In genomic region chr3:19425825-19426224, GRCh38 we compare ENCODE assay signal across 20 cellular contexts.
DNase-seq lines count a peak whose midpoint lies in the region; ATAC-seq and TF ChIP-seq lines count a peak whose summit lies in the region.
"Had no signal": no experiment of that assay in that cellular context is flagged by ENCODE, and none has a peak within 500 bp of the region (broad histone marks: within the 10 kb centered on the region; RNA-seq: fewer than 3 reads in every experiment).

No MANE protein-coding gene starts in this region.

- H4K20me1 ChIP-seq in Loucy (ENCODE audit: insufficient read depth, low read length, poor library complexity, severe bottlenecking), result no peaks in the 10 kb centered on the region
- H4K20me1 ChIP-seq: BLaER1 treated with 17β-estradiol and CSF1 and Interleukin-3, amounts not matched to agents 10 nM and 100 nM had no signal

- H3K4me3 ChIP-seq in heart right ventricle (no peak overlapping the region), right cardiac atrium (ENCODE audit: low read length) (no peak overlapping the region), Loucy (ENCODE audit: low read length, poor library complexity, severe bottlenecking) (no peak overlapping the region), coronary artery (no peak overlapping the region), thoracic aorta (no peak overlapping the region)
- no peak overlapping the region for H3K4me3 ChIP-seq in CD8-positive, alpha-beta T cell (ENCODE audit: low read depth, low read length)
- H3K4me3 ChIP-seq: BLaER1 treated with 17β-estradiol and CSF1 and Interleukin-3, amounts not matched to agents 10 nM and 100 nM had no signal

- intact Hi-C loops in heart right ventricle (cut with DNase I) (no loop called here), right cardiac atrium (cut with DNase I) (no loop called here)
- intact Hi-C loops in CD8-positive, alpha-beta T cell (cut with DNase I, micrococcal nuclease), result loop anchor here in 1 of 2 experiments (5.0 kb wide), 1 partner anchor 389 kb away; no protein-coding TSS in a partner anchor

- WGBS in heart right ventricle, 2 donors, result 69 to 80% methylated on average over 1 of the region's 1 CpG
- WGBS in right cardiac atrium, result 60% methylated on average over 1 of the region's 1 CpG

- H3K9me3 ChIP-seq in heart right ventricle (peaks cover 0 to 1% (median 0%) of the 10 kb centered on the region in 11 donors), right cardiac atrium (ENCODE audit: control insufficient read depth, low read length) (no peaks in the 10 kb centered on the region), Loucy (ENCODE audit: insufficient read depth, low read depth, low read length) (no peaks in the 10 kb centered on the region), thoracic aorta (no peaks in the 10 kb centered on the region)
- H3K9me3 ChIP-seq in CD8-positive, alpha-beta T cell (ENCODE audit: low read length), result no peaks in the 10 kb centered on the region
- H3K9me3 ChIP-seq: BE2C; BLaER1 treated with 17β-estradiol and CSF1 and Interleukin-3, amounts not matched to agents 10 nM and 100 nM had no signal

- H3F3A ChIP-seq in Loucy (ENCODE audit: low read depth), result no peaks in the 10 kb centered on the region

- H3K9me3 Mint-ChIP-seq in CD8-positive, alpha-beta T cell, result no peaks in the 10 kb centered on the region
- H3K9me3 Mint-ChIP-seq: CD4-positive, alpha-beta T cell had no signal

- H3K9ac ChIP-seq in Loucy (ENCODE audit: low read depth, low read length, poor library complexity, severe bottlenecking), result no peak overlapping the region
- H3K9ac ChIP-seq: BLaER1 treated with 17β-estradiol and CSF1 and Interleukin-3, amounts not matched to agents 10 nM and 100 nM had no signal

- H3K4me3 Mint-ChIP-seq in CD8-positive, alpha-beta T cell, result no peak overlapping the region
- H3K4me3 Mint-ChIP-seq: CD14-positive monocyte; CD4-positive, alpha-beta T cell had no signal

- H3K27ac ChIP-seq in heart right ventricle (peak overlapping the region in 3 of 10 donors; percentile 15 to 49 (median 39)), right cardiac atrium (ENCODE audit: low read length) (no peak overlapping the region), coronary artery (peak overlapping the region; percentile 31 to 42), thoracic aorta (peak overlapping the region; percentile 56 to 57)
- no peak overlapping the region for H3K27ac ChIP-seq in CD8-positive, alpha-beta T cell (ENCODE audit: low read depth, low read length)
- H3K27ac ChIP-seq: BLaER1 treated with 17β-estradiol and CSF1 and Interleukin-3, amounts not matched to agents 10 nM and 100 nM had no signal

- H3K4me1 Mint-ChIP-seq in CD8-positive, alpha-beta T cell (ENCODE audit: low read depth), result no peaks in the 10 kb centered on the region
- H3K4me1 Mint-ChIP-seq: CD14-positive monocyte had no signal

- H3K36me3 ChIP-seq in heart right ventricle (no peaks in the 10 kb centered on the region), Loucy (ENCODE audit: insufficient read depth, low read length) (no peaks in the 10 kb centered on the region), thoracic aorta (no peaks in the 10 kb centered on the region)
- H3K36me3 ChIP-seq in CD8-positive, alpha-beta T cell (ENCODE audit: insufficient read depth, low read length), result no peaks in the 10 kb centered on the region
- H3K36me3 ChIP-seq: BE2C; BLaER1 treated with 17β-estradiol and CSF1 and Interleukin-3, amounts not matched to agents 10 nM and 100 nM had no signal

- peak overlapping the region; percentile 38 for H3K4me2 ChIP-seq in Loucy (ENCODE audit: low read depth, low read length, poor library complexity, severe bottlenecking)
- H3K4me2 ChIP-seq: BLaER1 treated with 17β-estradiol and CSF1 and Interleukin-3, amounts not matched to agents 10 nM and 100 nM had no signal

- H3K27me3 Mint-ChIP-seq in CD8-positive, alpha-beta T cell (ENCODE audit: low read depth), result no peaks in the 10 kb centered on the region
- H3K27me3 Mint-ChIP-seq: CD4-positive, alpha-beta T cell had no signal

- no peak overlapping the region for H3K27ac Mint-ChIP-seq in CD8-positive, alpha-beta T cell
- H3K27ac Mint-ChIP-seq: CD14-positive monocyte; CD4-positive, alpha-beta T cell had no signal

- H3K36me3 Mint-ChIP-seq in CD8-positive, alpha-beta T cell, result no peaks in the 10 kb centered on the region
- H3K36me3 Mint-ChIP-seq: CD14-positive monocyte had no signal

- peak overlapping the region; percentile 11; the same call in 1 of the 2 replicates for H2AFZ ChIP-seq in Loucy (ENCODE audit: low read length)

- H3K9me2 ChIP-seq in Loucy (replicated peaks; ENCODE audit: low read depth, low read length), result no peaks in the 10 kb centered on the region

- DNase-seq in heart right ventricle (no peak), right cardiac atrium (no peak), coronary artery (ENCODE audit: low spot score) (no peak), thoracic aorta (ENCODE audit: low spot score) (no peak), NCI-H2029 treated with DMSO at 0.1 percent for 48 hours (lab: John Stamatoyannopoulos, UW) (no peak)
- DNase-seq in CD8-positive, alpha-beta T cell, result no peak
- no peak for DNase-seq in activated CD4-positive, alpha-beta T cell treated with anti-CD3 and anti-CD28 coated beads for 48 hours
- DNase-seq: AML-193; BE2C; Calu3; CD4-positive, alpha-beta T cell; COR-L47; DMS53; DMS79 treated with DMSO at 0.1 percent for 48 hours; GF-D8; H7; HCEC 1CT had no signal

- peak in 5 of 8 donors; percentile 22 to 62 (median 39) for ATAC-seq in heart right ventricle
- no peak for ATAC-seq in right cardiac atrium
- peak; percentile 31 for ATAC-seq in thoracic aorta (ENCODE audit: insufficient number of reproducible peaks, low FRiP score, low read depth)
- no peak for ATAC-seq in CD8-positive, alpha-beta T cell

- no peak for TF ChIP-seq CTCF in heart right ventricle (IDR thresholded peaks at IDR 0.05)
- TF ChIP-seq CTCF in Loucy (conservative IDR thresholded peaks at IDR 0.05; ENCODE audit: low read length), result no peak
- TF ChIP-seq CTCF in coronary artery (IDR thresholded peaks at IDR 0.05), result no peak
- no peak for TF ChIP-seq CTCF in thoracic aorta (IDR thresholded peaks at IDR 0.05)
- no peak for TF ChIP-seq CTCF in CD8-positive, alpha-beta T cell (IDR thresholded peaks at IDR 0.05)

- POLR2A ChIA-PET in CD8-positive, alpha-beta T cell (lab: Charles Lee), result no interaction called here

- no peaks in the 10 kb centered on the region for H3K79me2 ChIP-seq in Loucy (ENCODE audit: insufficient read depth, low read length)

- no peaks in the 10 kb centered on the region for H3K27me3 ChIP-seq in heart right ventricle
- H3K27me3 ChIP-seq in right cardiac atrium (ENCODE audit: control insufficient read depth, insufficient read depth), result no peaks in the 10 kb centered on the region
- H3K27me3 ChIP-seq in Loucy (ENCODE audit: insufficient read depth, low read length, poor library complexity, severe bottlenecking), result no peaks in the 10 kb centered on the region
- no peaks in the 10 kb centered on the region for H3K27me3 ChIP-seq in thoracic aorta (replicated peaks; ENCODE audit: insufficient read depth)
- no peaks in the 10 kb centered on the region for H3K27me3 ChIP-seq in CD8-positive, alpha-beta T cell (ENCODE audit: insufficient read depth, low read length)
- H3K27me3 ChIP-seq: BE2C; BLaER1 treated with 17β-estradiol and CSF1 and Interleukin-3, amounts not matched to agents 10 nM and 100 nM had no signal

- CTCF ChIA-PET in CD8-positive, alpha-beta T cell (lab: Charles Lee), result no interaction called here

- H3K4me1 ChIP-seq in heart right ventricle, result peaks cover 0 to 15% (median 0%) of the 10 kb centered on the region in 9 donors
- no peaks in the 10 kb centered on the region for H3K4me1 ChIP-seq in right cardiac atrium (ENCODE audit: control insufficient read depth, insufficient read depth, low read length)
- peaks cover 13% of the 10 kb centered on the region for H3K4me1 ChIP-seq in Loucy (ENCODE audit: insufficient read depth, low read length, poor library complexity, severe bottlenecking)
- peaks cover 7 to 24% of the 10 kb centered on the region in 2 donors for H3K4me1 ChIP-seq in thoracic aorta (ENCODE audit: control insufficient read depth in 1 of 2, low read depth in 2 of 2)
- H3K4me1 ChIP-seq in CD8-positive, alpha-beta T cell (ENCODE audit: insufficient read depth, low read length), result no peaks in the 10 kb centered on the region
- H3K4me1 ChIP-seq: BE2C; BLaER1 treated with 17β-estradiol and CSF1 and Interleukin-3, amounts not matched to agents 10 nM and 100 nM had no signal

Comparison
In these comparisons a context has a peak if more than half of its experiments do, and no peak if none do; other contexts are left out.
1. ATAC-seq: peak in heart right ventricle (5 of 8) and thoracic aorta (single experiment); none in right cardiac atrium (0 of 2) and CD8-positive, alpha-beta T cell (single experiment).
2. H3K27ac ChIP-seq: peak in coronary artery (2 of 2) and thoracic aorta (2 of 2); none in right cardiac atrium (single experiment) and CD8-positive, alpha-beta T cell (single experiment).